Comparison of ENCODE assay signal across 8 cellular contexts in genomic region chr6:108294297-108294786, GRCh38. TPM values are rescaled to one million over a fixed set of nuclear protein-coding genes. Genes with fewer than 3 reads are reported as not detected.
DNase-seq lines count a peak whose midpoint lies in the region; ATAC-seq and TF ChIP-seq lines count a peak whose summit lies in the region.

No MANE protein-coding gene starts in this region.

- no peak for DNase-seq in BE2C
- no peak for DNase-seq in natural killer cell
- DNase-seq in NOMO-1 (lab: John Stamatoyannopoulos, UW; ENCODE audit: unreplicated experiment in 2 of 2), result no peak
- DNase-seq in NOMO-1 treated with dmso at 0.1 percent for 144 hours (lab: John Stamatoyannopoulos, UW; ENCODE audit: unreplicated experiment), result no peak
- no peak for DNase-seq in NCI-H187 (lab: John Stamatoyannopoulos, UW)

- no peak for TF ChIP-seq CTCF in BE2C (IDR thresholded peaks at IDR 0.05; ENCODE audit: low read depth, low read length)
- no peak for TF ChIP-seq CTCF in KMS-11 (conservative IDR thresholded peaks at IDR 0.05; ENCODE audit: low read depth, low read length)
- TF ChIP-seq CTCF in natural killer cell (IDR thresholded peaks at IDR 0.05), result no peak

- peaks cover 7% of the 10 kb centered on the region for H3K36me3 Mint-ChIP-seq in natural killer cell

- no peaks in the 10 kb centered on the region for H3K27me3 ChIP-seq in BE2C
- H3K27me3 ChIP-seq in KMS-11 (ENCODE audit: insufficient read depth, low read depth), result no peaks in the 10 kb centered on the region
- H3K27me3 ChIP-seq in duodenal mucosa (ENCODE audit: control insufficient read depth in 1 of 2, insufficient read depth in 2 of 2, low read length in 2 of 2), result no peaks in the 10 kb centered on the region

- H3K9me3 Mint-ChIP-seq in natural killer cell, result no peaks in the 10 kb centered on the region

- no peaks in the 10 kb centered on the region for H4K20me1 ChIP-seq in KMS-11 (ENCODE audit: insufficient read depth)

- peak; percentile 15 for ATAC-seq in GM21423 (IDR thresholded peaks at IDR 0.05; ENCODE audit: unreplicated experiment)
- ATAC-seq in natural killer cell, result peak; percentile 49 to 58 (median 50)

- no peaks in the 10 kb centered on the region for H3K79me2 ChIP-seq in KMS-11 (ENCODE audit: insufficient read depth, low read depth)

- H2AFZ ChIP-seq in KMS-11 (ENCODE audit: low read depth), result peak overlapping the region; percentile 94

- H3K27ac ChIP-seq in KMS-11 (peak overlapping the region; percentile 97), duodenal mucosa (ENCODE audit: low read depth, low read length) (peak overlapping the region; percentile 98)

- H3K9ac ChIP-seq in KMS-11 (peak overlapping the region; percentile 99), duodenal mucosa (ENCODE audit: low read depth in 1 of 2, low read length in 2 of 2) (peak overlapping the region; percentile 99)

- H3K27me3 Mint-ChIP-seq in natural killer cell (ENCODE audit: low read depth in 2 of 2), result no peaks in the 10 kb centered on the region

- H3K36me3 ChIP-seq in BE2C (no peaks in the 10 kb centered on the region), KMS-11 (ENCODE audit: insufficient read depth) (no peaks in the 10 kb centered on the region), duodenal mucosa (ENCODE audit: control insufficient read depth in 1 of 2, insufficient read depth in 2 of 2, low read length in 2 of 2) (no peaks in the 10 kb centered on the region)

- H3K4me1 ChIP-seq in BE2C (no peaks in the 10 kb centered on the region), KMS-11 (ENCODE audit: low read depth, poor library complexity, severe bottlenecking) (peaks cover 8% of the 10 kb centered on the region), duodenal mucosa (ENCODE audit: control insufficient read depth in 1 of 2, insufficient read depth in 2 of 2, low read length in 2 of 2) (peaks cover under 1 to 10% of the 10 kb centered on the region in 2 donors)

- no peaks in the 10 kb centered on the region for H3K9me3 ChIP-seq in BE2C
- no peaks in the 10 kb centered on the region for H3K9me3 ChIP-seq in duodenal mucosa (ENCODE audit: control insufficient read depth in 1 of 2, low read length in 2 of 2)

- intact Hi-C loops in natural killer cell (cut with micrococcal nuclease), result loop anchor here (1.0 kb wide), 1 partner anchor 33 kb away; the partner anchor contains the start of gene SNX3

- H3K4me1 Mint-ChIP-seq in natural killer cell, result peaks cover 9 to 11% of the 10 kb centered on the region in 2 donors

- H3K27ac Mint-ChIP-seq in natural killer cell, result peak overlapping the region; percentile 99

- H3K4me2 ChIP-seq in KMS-11, result peak overlapping the region; percentile 76; the same call in 1 of the 2 replicates

- H3K4me3 Mint-ChIP-seq in natural killer cell, result peak overlapping the region; percentile 100

- peak overlapping the region; percentile 98 for H3K4me3 ChIP-seq in BE2C (ENCODE audit: low read depth, low read length)
- peak overlapping the region; percentile 52 for H3K4me3 ChIP-seq in KMS-11 (IDR thresholded peaks at IDR 0.05; ENCODE audit: insufficient read depth, low read depth, low read length)
- H3K4me3 ChIP-seq in duodenal mucosa (ENCODE audit: low read depth in 1 of 2, low read length in 2 of 2), result peak overlapping the region; percentile 98 to 100

RNA-seq across cellular contexts. Expression of gene AFG1L, which starts 0.5 kb away (rescaled TPM):
- 3.0 TPM for polyA plus RNA-seq in BE2C (2012; ENCODE audit: insufficient read depth, insufficient read length, low read depth)
- total RNA-seq in natural killer cell, result 1 to 10 TPM; 4.8 to 9.2 (median 5.2) TPM

RNA-seq across cellular contexts. Expression of gene SNX3, which starts 33.5 kb away (rescaled TPM):
- 183 TPM for polyA plus RNA-seq in BE2C (2012; ENCODE audit: insufficient read depth, insufficient read length, low read depth)
- 10 to 100 TPM; 59.7 to 71.6 (median 70.6) TPM for total RNA-seq in natural killer cell
